1 cellular context compared by ENCODE assay signal in the genomic region with DNA sequence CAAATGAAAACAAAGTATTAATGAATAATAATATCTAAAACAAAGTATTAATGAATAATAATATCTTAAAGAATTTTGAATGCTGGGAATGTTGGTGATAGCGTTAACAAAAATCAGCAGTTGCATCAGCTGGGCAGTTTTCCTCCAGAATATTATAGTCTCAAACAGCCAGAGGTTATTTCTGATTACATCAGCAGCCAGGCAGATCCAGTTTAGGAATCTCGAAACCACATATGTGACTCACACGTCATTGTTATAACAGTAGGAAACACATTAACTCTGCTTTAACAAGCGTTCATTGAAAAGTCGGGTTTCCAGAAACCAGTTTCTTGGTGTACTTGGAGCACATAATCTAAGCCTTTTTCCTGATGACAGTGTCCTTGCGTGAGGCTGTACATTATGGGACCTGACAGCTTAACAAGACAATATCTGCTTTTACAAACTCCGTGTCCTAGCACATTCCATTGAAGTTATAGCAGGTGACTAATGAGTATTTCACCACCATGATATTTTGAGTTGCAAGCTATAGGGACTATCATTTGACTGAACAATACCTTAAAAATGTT.
A peak's percentile ranks its signal among the peaks of the same experiment; 100 is the strongest.
TF ChIP-seq lines count a peak whose summit lies in the region.

No MANE protein-coding gene starts in this region.

TF ChIP-seq in K562, 482 proteins besides CTCF, POLR2A, EP300 and RAD21 (continued from another document and continues in another):
- TF ChIP-seq NR0B1 (IDR thresholded peaks at IDR 0.05; ENCODE audit: partially characterized antibody) (no peak), MED1 (CRISPR knock-in tag; IDR thresholded peaks at IDR 0.05; ENCODE audit: borderline replicate concordance) (no peak), POLR2AphosphoS2 (IDR thresholded peaks at IDR 0.05; ENCODE audit: low read length) (no peak), POLR2B (IDR thresholded peaks at IDR 0.05; ENCODE audit: low read depth, partially characterized antibody) (no peak), EHMT2 (IDR thresholded peaks at IDR 0.05) (no peak), ZNF224 (CRISPR knock-in tag; IDR thresholded peaks at IDR 0.05) (no peak), EGR1 (conservative IDR thresholded peaks at IDR 0.05) (no peak), ELK3 (CRISPR knock-in tag; IDR thresholded peaks at IDR 0.05) (no peak), ZNF57 (CRISPR knock-in tag; IDR thresholded peaks at IDR 0.05) (no peak), ZC3H4 (CRISPR knock-in tag; IDR thresholded peaks at IDR 0.05; ENCODE audit: borderline replicate concordance) (no peak), PTRF (tag; IDR thresholded peaks at IDR 0.05) (no peak), MCM5 (IDR thresholded peaks at IDR 0.05; ENCODE audit: low read depth) (no peak), NCOR1 (IDR thresholded peaks at IDR 0.05) (peak; percentile 32), UBTF (IDR thresholded peaks at IDR 0.05; ENCODE audit: borderline replicate concordance in 1 of 2, low read depth in 2 of 2, low read length in 2 of 2) (no peak), MCM2 (IDR thresholded peaks at IDR 0.05; ENCODE audit: low read depth) (no peak), GMEB1 (CRISPR knock-in tag; IDR thresholded peaks at IDR 0.05) (no peak; the same call in 1 of the 2 replicates), ZNF324 (CRISPR knock-in tag; IDR thresholded peaks at IDR 0.05) (no peak), ELF2 (CRISPR knock-in tag; IDR thresholded peaks at IDR 0.05) (no peak), PHTF2 (CRISPR knock-in tag; IDR thresholded peaks at IDR 0.05) (no peak), JUN (IDR thresholded peaks at IDR 0.05; ENCODE audit: borderline replicate concordance, low read depth, low read length) (peak; percentile 80), JUN (CRISPR knock-in tag; IDR thresholded peaks at IDR 0.05; ENCODE audit: borderline replicate concordance) (no peak), ZBTB33 (CRISPR knock-in tag; IDR thresholded peaks at IDR 0.05) (no peak), ZKSCAN8 (CRISPR knock-in tag; IDR thresholded peaks at IDR 0.05) (no peak), ZFP91 (CRISPR knock-in tag; IDR thresholded peaks at IDR 0.05) (no peak), CHD1 (IDR thresholded peaks at IDR 0.05; ENCODE audit: low read length) (no peak), ZNF75A (CRISPR knock-in tag; IDR thresholded peaks at IDR 0.05) (no peak), ZNF311 (CRISPR knock-in tag; IDR thresholded peaks at IDR 0.05) (no peak), CBFA2T3 (IDR thresholded peaks at IDR 0.05) (peak; percentile 36), RBM25 (IDR thresholded peaks at IDR 0.05; ENCODE audit: low read depth, low read length, severe bottlenecking) (no peak), GTF2B (IDR thresholded peaks at IDR 0.05; ENCODE audit: extremely low read depth, insufficient read length) (no peak), WHSC1 (IDR thresholded peaks at IDR 0.05; ENCODE audit: low read length) (no peak), SP2 (IDR thresholded peaks at IDR 0.05; ENCODE audit: extremely low read depth, low read depth, low read length, poor library complexity, severe bottlenecking) (no peak)
- TF ChIP-seq, protein P1, sequence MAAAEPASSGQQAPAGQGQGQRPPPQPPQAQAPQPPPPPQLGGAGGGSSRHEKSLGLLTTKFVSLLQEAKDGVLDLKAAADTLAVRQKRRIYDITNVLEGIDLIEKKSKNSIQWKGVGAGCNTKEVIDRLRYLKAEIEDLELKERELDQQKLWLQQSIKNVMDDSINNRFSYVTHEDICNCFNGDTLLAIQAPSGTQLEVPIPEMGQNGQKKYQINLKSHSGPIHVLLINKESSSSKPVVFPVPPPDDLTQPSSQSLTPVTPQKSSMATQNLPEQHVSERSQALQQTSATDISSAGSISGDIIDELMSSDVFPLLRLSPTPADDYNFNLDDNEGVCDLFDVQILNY (CRISPR knock-in tag; IDR thresholded peaks at IDR 0.05), result no peak
- TF ChIP-seq, protein P2, sequence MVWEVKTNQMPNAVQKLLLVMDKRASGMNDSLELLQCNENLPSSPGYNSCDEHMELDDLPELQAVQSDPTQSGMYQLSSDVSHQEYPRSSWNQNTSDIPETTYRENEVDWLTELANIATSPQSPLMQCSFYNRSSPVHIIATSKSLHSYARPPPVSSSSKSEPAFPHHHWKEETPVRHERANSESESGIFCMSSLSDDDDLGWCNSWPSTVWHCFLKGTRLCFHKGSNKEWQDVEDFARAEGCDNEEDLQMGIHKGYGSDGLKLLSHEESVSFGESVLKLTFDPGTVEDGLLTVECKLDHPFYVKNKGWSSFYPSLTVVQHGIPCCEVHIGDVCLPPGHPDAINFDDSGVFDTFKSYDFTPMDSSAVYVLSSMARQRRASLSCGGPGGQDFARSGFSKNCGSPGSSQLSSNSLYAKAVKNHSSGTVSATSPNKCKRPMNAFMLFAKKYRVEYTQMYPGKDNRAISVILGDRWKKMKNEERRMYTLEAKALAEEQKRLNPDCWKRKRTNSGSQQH (CRISPR knock-in tag; IDR thresholded peaks at IDR 0.05), result no peak
- TF ChIP-seq, protein P3, sequence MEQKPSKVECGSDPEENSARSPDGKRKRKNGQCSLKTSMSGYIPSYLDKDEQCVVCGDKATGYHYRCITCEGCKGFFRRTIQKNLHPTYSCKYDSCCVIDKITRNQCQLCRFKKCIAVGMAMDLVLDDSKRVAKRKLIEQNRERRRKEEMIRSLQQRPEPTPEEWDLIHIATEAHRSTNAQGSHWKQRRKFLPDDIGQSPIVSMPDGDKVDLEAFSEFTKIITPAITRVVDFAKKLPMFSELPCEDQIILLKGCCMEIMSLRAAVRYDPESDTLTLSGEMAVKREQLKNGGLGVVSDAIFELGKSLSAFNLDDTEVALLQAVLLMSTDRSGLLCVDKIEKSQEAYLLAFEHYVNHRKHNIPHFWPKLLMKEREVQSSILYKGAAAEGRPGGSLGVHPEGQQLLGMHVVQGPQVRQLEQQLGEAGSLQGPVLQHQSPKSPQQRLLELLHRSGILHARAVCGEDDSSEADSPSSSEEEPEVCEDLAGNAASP (IDR thresholded peaks at IDR 0.05), result no peak
- TF ChIP-seq, protein P4, sequence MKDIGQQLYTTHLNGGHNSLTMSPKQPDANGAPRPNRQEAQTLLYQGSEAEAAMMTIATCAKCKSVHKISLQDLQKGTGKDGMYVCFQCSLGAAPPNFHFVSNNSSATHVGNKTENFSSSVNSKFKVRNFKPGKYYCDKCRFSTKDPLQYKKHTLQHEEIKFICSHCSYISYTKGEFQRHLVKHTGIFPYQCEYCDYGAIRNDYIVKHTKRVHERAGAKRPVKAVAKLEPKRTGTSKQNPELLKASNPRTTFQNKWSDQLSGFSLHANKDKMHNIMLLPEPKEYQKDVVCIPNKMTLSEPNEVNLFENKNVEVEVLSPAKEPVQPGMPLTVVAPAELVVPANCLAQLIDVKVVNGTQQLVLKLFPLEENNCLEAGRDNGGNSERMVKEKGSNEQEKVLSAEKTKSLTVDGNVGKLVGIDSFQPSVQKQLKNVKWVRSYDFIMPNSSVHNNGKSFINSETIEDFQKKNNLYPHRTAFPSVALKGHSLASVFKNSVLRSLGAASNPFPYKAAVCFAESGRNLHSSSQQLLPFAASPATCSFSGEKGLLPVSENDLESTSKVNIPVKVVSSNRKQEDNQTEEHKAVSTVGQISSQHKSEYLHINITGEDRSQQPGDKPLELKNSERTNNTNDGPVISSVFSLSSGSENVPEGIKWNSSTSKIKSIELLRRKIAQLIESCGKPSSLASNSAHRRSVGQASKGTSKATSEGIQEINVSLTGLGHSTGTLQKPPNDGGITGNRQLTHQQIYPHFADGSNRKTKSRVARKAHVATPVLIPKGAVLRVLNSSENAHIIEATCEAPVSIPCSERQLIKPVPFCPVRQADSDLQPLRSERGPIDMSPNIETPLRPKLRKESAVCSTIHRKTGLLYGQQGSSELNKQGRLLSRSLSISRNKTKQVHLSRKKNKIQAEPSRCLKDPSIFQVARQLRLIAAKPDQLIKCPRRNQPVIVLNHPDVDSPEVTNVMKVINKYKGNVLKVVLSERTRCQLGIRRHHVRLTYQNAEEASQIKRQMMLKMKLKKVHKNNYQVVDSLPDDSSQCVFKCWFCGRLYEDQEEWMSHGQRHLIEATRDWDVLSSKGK (CRISPR knock-in tag; IDR thresholded peaks at IDR 0.05), result no peak
- TF ChIP-seq, protein P5, sequence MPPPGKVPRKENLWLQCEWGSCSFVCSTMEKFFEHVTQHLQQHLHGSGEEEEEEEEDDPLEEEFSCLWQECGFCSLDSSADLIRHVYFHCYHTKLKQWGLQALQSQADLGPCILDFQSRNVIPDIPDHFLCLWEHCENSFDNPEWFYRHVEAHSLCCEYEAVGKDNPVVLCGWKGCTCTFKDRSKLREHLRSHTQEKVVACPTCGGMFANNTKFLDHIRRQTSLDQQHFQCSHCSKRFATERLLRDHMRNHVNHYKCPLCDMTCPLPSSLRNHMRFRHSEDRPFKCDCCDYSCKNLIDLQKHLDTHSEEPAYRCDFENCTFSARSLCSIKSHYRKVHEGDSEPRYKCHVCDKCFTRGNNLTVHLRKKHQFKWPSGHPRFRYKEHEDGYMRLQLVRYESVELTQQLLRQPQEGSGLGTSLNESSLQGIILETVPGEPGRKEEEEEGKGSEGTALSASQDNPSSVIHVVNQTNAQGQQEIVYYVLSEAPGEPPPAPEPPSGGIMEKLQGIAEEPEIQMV (tag; conservative IDR thresholded peaks at IDR 0.05; ENCODE audit: low read depth), result no peak
